Comparison of ENCODE assay signal across 1 cellular context in genomic region chr9:357560-357959, GRCh38.
A peak's percentile ranks its signal among the peaks of the same experiment; 100 is the strongest.
TF ChIP-seq lines count a peak whose summit lies in the region.

No MANE protein-coding gene starts in this region.

TF ChIP-seq in K562, 482 proteins besides CTCF, POLR2A, EP300 and RAD21 (continued from another document):
- TF ChIP-seq ZBTB33 (CRISPR knock-in tag; IDR thresholded peaks at IDR 0.05) (0 out of 2 replicates have a peak, but pooled peaks have one; percentile 12), CBFA2T2 (conservative IDR thresholded peaks at IDR 0.05) (peak; percentile 61), CEBPG (CRISPR knock-in tag; IDR thresholded peaks at IDR 0.05) (no peak), CEBPG (tag; conservative IDR thresholded peaks at IDR 0.05 in 1 of 2, IDR thresholded peaks at IDR 0.05 in 1 of 2) (peak; percentile 15 to 55; a peak in 1 of 4 replicates), ZNF384 (IDR thresholded peaks at IDR 0.05; ENCODE audit: low read depth, low read length) (no peak), ZNF165 (CRISPR knock-in tag; IDR thresholded peaks at IDR 0.05; ENCODE audit: borderline replicate concordance) (no peak), NFIC (IDR thresholded peaks at IDR 0.05) (peak; percentile 18; the same call in 1 of the 2 replicates), RFX1 (IDR thresholded peaks at IDR 0.05) (0 out of 2 replicates have a peak, but pooled peaks have one; percentile 5), NR3C1 (CRISPR knock-in tag; IDR thresholded peaks at IDR 0.05) (no peak), HDAC1 (IDR thresholded peaks at IDR 0.05) (no peak), HSF4 (CRISPR knock-in tag; IDR thresholded peaks at IDR 0.05; ENCODE audit: borderline replicate concordance) (no peak), GATA2 (CRISPR knock-in tag; IDR thresholded peaks at IDR 0.05) (peak; percentile 54), NR1H2 (CRISPR knock-in tag; IDR thresholded peaks at IDR 0.05) (peak; percentile 81; the same call in 1 of the 2 replicates), MTA2 (IDR thresholded peaks at IDR 0.05; ENCODE audit: low read depth) (peak; percentile 52; the same call in 1 of the 2 replicates), MXD1 (CRISPR knock-in tag; IDR thresholded peaks at IDR 0.05; ENCODE audit: borderline replicate concordance, poor library complexity, severe bottlenecking) (no peak), STAT5A (IDR thresholded peaks at IDR 0.05; ENCODE audit: borderline replicate concordance, low read length) (peak; percentile 17; the same call in 1 of the 2 replicates), NCOR1 (IDR thresholded peaks at IDR 0.05) (peak; percentile 69), ARID1B (IDR thresholded peaks at IDR 0.05) (peak; percentile 74), TAL1 (IDR thresholded peaks at IDR 0.05) (peak; percentile 58; the same call in 1 of the 2 replicates), DPF2 (IDR thresholded peaks at IDR 0.05) (peak; percentile 54), PHF21A (IDR thresholded peaks at IDR 0.05; ENCODE audit: borderline replicate concordance, low read depth) (no peak), KDM1A (IDR thresholded peaks at IDR 0.05) (0 out of 4 replicates have a peak, but pooled peaks have one; percentile 13 to 57), CBFA2T3 (IDR thresholded peaks at IDR 0.05) (peak; percentile 85), CEBPB (tag; IDR thresholded peaks at IDR 0.05) (peak; percentile 76), TEAD4 (IDR thresholded peaks at IDR 0.05; ENCODE audit: low read length) (peak; percentile 59; the same call in 1 of the 2 replicates), TEAD4 (CRISPR knock-in tag; IDR thresholded peaks at IDR 0.05; ENCODE audit: borderline replicate concordance) (no peak)
